8 cellular contexts compared by ENCODE assay signal in the genomic region with DNA sequence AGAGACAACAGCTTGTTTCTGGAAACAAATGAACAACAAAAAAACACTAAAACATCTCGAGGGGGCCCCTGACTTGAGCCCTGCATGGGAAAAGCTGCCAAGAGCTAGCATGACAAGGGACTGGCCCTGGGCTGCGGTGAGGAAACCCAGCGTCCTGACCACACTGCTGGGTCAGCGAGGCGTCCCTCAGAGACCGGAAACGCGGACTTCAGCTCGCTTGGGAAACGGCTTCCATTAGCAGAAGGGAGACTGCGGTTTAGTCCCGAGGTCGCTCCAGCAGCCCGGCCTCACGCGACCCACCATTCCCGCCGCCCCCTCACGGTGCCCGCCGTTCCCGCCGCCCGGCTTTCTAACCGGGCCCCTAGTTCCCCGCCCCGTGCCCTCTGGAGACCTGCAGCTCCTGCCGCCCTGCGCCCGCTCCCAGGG. TPM values are rescaled to one million over a fixed set of nuclear protein-coding genes. Genes with fewer than 3 reads are reported as not detected.
DNase-seq lines count a peak whose midpoint lies in the region; ATAC-seq, FAIRE-seq and TF ChIP-seq lines count a peak whose summit lies in the region.

No MANE protein-coding gene starts in this region.

- H3K9ac ChIP-seq in keratinocyte (ENCODE audit: control insufficient read depth, extremely low read depth, insufficient read depth, low read length): peak overlapping the region; percentile 91
- H3K9ac ChIP-seq in smooth muscle cell (ENCODE audit: low read depth): peak overlapping the region; percentile 98

- WGBS in smooth muscle cell (ENCODE audit: low lambda C conversion rate): 2% methylated on average over 27 of the region's 30 CpGs

- H3K4me3 Mint-ChIP-seq in chondrocyte (ENCODE audit: unreplicated experiment): peak overlapping the region; percentile 87

- dilution Hi-C loops in keratinocyte (cut with MboI; ENCODE audit: extremely low pct_ligation_motif_present, low sequenced_read_pairs): no loop called here

- peak overlapping the region; percentile 99 for H3K27ac Mint-ChIP-seq in chondrocyte (ENCODE audit: unreplicated experiment)

- peak overlapping the region; percentile 70 to 88 (median 74) for H3K4me3 ChIP-seq in keratinocyte (ENCODE audit: control insufficient read depth in 2 of 3, extremely low read depth in 1 of 3, insufficient read depth in 2 of 3, low read depth in 1 of 3, low read length in 3 of 3)
- H3K4me3 ChIP-seq in smooth muscle cell: peak overlapping the region; percentile 72

- no peaks in the 10 kb centered on the region for H3K9me1 ChIP-seq in keratinocyte (ENCODE audit: control insufficient read depth, extremely low read depth, insufficient read depth, low read length)

- H3K27me3 Mint-ChIP-seq in chondrocyte (ENCODE audit: low read depth): no peaks in the 10 kb centered on the region

- H3K4me2 ChIP-seq in keratinocyte (ENCODE audit: control insufficient read depth, extremely low read depth, insufficient read depth, low read depth, low read length) (peak overlapping the region; percentile 94), smooth muscle cell (peak overlapping the region; percentile 90)

- TF ChIP-seq CTCF in chondrocyte (IDR thresholded peaks at IDR 0.05) (no peak), keratinocyte (optimal IDR thresholded peaks at IDR 0.05 in 1 of 3, IDR thresholded peaks at IDR 0.05 in 1 of 3, conservative IDR thresholded peaks at IDR 0.05 in 1 of 3; ENCODE audit: extremely low read depth in 1 of 3, insufficient read depth in 2 of 3, low read length in 3 of 3) (no peak), smooth muscle cell (IDR thresholded peaks at IDR 0.05; ENCODE audit: borderline replicate concordance, insufficient read depth, poor library complexity, severe bottlenecking) (no peak)

- no peaks in the 10 kb centered on the region for H3K36me3 ChIP-seq in keratinocyte (ENCODE audit: control insufficient read depth in 2 of 2, extremely low read depth in 1 of 2, insufficient read depth in 2 of 2, low read length in 2 of 2)
- H3K36me3 ChIP-seq in smooth muscle cell (ENCODE audit: low read depth): no peaks in the 10 kb centered on the region

- H2AFZ ChIP-seq in keratinocyte (ENCODE audit: control insufficient read depth, low read length) (peak overlapping the region; percentile 60), smooth muscle cell (ENCODE audit: low read depth) (peak overlapping the region; percentile 85)

- H3K9me3 ChIP-seq in keratinocyte (ENCODE audit: control insufficient read depth, low read depth, low read length) (no peaks in the 10 kb centered on the region), smooth muscle cell (replicated peaks; ENCODE audit: low read depth) (no peaks in the 10 kb centered on the region)

- no peaks in the 10 kb centered on the region for H4K20me1 ChIP-seq in keratinocyte (ENCODE audit: control insufficient read depth, extremely low read depth, insufficient read depth, low read length)
- H4K20me1 ChIP-seq in smooth muscle cell (ENCODE audit: low read depth): no peaks in the 10 kb centered on the region

- H3K9me3 Mint-ChIP-seq in chondrocyte (ENCODE audit: low read depth): no peaks in the 10 kb centered on the region

- no peak for FAIRE-seq in keratinocyte (lab: Jason Lieb, UNC)

- H3K36me3 Mint-ChIP-seq in chondrocyte (ENCODE audit: low read depth): no peaks in the 10 kb centered on the region

- H3K79me2 ChIP-seq in keratinocyte (ENCODE audit: control insufficient read depth, insufficient read depth, low read length): no peaks in the 10 kb centered on the region
- peaks cover 14% of the 10 kb centered on the region for H3K79me2 ChIP-seq in smooth muscle cell (ENCODE audit: low read depth)

- H3K4me1 Mint-ChIP-seq in chondrocyte (ENCODE audit: low read depth): peaks cover 34% of the 10 kb centered on the region

- no peaks in the 10 kb centered on the region for H3F3A ChIP-seq in smooth muscle cell (ENCODE audit: low read depth)

- peak; percentile 93 for DNase-seq in CD1c-positive myeloid dendritic cell (ENCODE audit: extremely low spot score)
- DNase-seq in SK-MEL-5 (ENCODE audit: low read depth, low spot score): peak; percentile 64
- DNase-seq in chondrocyte (ENCODE audit: low spot score): no peak
- DNase-seq in keratinocyte (ENCODE audit: low read depth, low spot score): no peak
- peak; percentile 82 for DNase-seq in smooth muscle cell (lab: John Stamatoyannopoulos, UW; ENCODE audit: unreplicated experiment)
- DNase-seq in NCI-H1092 treated with DMSO at 0.1 percent for 48 hours (lab: John Stamatoyannopoulos, UW): no peak

- H3K27me3 ChIP-seq in keratinocyte (ENCODE audit: control insufficient read depth, extremely low read depth, insufficient read depth, low read length) (no peaks in the 10 kb centered on the region), smooth muscle cell (ENCODE audit: low read depth) (no peaks in the 10 kb centered on the region)

- in situ Hi-C loops in SK-MEL-5 (cut with HindIII; ENCODE audit: low pct_unique_long_range_greater_than_20kb, low sequenced_read_pairs): no loop called here

- peaks cover 18% of the 10 kb centered on the region for H3K4me1 ChIP-seq in keratinocyte (ENCODE audit: control insufficient read depth, extremely low read depth, insufficient read depth, low read length)
- H3K4me1 ChIP-seq in smooth muscle cell (ENCODE audit: low read depth): peaks cover 13% of the 10 kb centered on the region

- peak; percentile 53 for ATAC-seq in GM18907 (IDR thresholded peaks at IDR 0.05; ENCODE audit: unreplicated experiment)
- peak; percentile 47 for ATAC-seq in HG03108 (IDR thresholded peaks at IDR 0.05; ENCODE audit: unreplicated experiment)

- H3K27ac ChIP-seq in keratinocyte (ENCODE audit: control insufficient read depth, insufficient read depth, low read length): peak overlapping the region; percentile 84
- H3K27ac ChIP-seq in smooth muscle cell (ENCODE audit: low read depth): peak overlapping the region; percentile 98

RNA-seq across cellular contexts. Expression of a gene that starts 0.6 kb away (rescaled TPM):
- total RNA-seq in SK-MEL-5 (2014; rRNA removed; shearing (Covaris generic)): 8.1 and 11.7 TPM in 2 replicates
- 2.1 and 4.2 TPM in 2 replicates for polyA plus RNA-seq in SK-MEL-5 (2015; cell fraction: cytosol; rRNA removed)
- polyA plus RNA-seq in SK-MEL-5 (2015; cell fraction: nucleus; rRNA removed): 3.4 and 23.2 TPM in 2 replicates
- total RNA-seq in chondrocyte: 5.5 to 8.3 TPM (median 7.3 TPM) in 3 replicates
- 0.80 to 1.5 TPM (median 0.90 TPM) in 3 replicates for polyA plus RNA-seq in keratinocyte
- 26.0 TPM for polyA plus RNA-seq in keratinocyte (2011; ENCODE audit: low read depth)
- 1.0 TPM in 2 replicates for polyA plus RNA-seq in keratinocyte (2011; cell fraction: cytosol; rRNA removed)
- 2.5 and 4.8 TPM in 2 replicates for polyA plus RNA-seq in keratinocyte (2011; cell fraction: nucleus; rRNA removed)
- polyA plus RNA-seq in keratinocyte (2012; ENCODE audit: low replicate concordance): 2.8 and 3.1 TPM in 2 replicates
- polyA minus RNA-seq in keratinocyte: 0.33 to 0.96 TPM in 2 of 3 replicates, not detected in the other
- polyA minus RNA-seq in keratinocyte (2011; cell fraction: cytosol; rRNA and poly(A)+ RNA removed): not detected
- polyA minus RNA-seq in keratinocyte (2011; cell fraction: nucleus; rRNA and poly(A)+ RNA removed): 0.53 and 2.2 TPM in 2 replicates
- 2.8 and 10.8 TPM in 2 replicates for total RNA-seq in smooth muscle cell
- polyA plus RNA-seq in smooth muscle cell: 3.8 and 8.1 TPM in 2 replicates

RNA-seq across cellular contexts. Expression of a gene that starts 0.8 kb away (rescaled TPM):
- 1.8 and 1.9 TPM in 2 replicates for total RNA-seq in SK-MEL-5 (2014; rRNA removed; shearing (Covaris generic))
- 2.1 and 6.5 TPM in 2 replicates for polyA plus RNA-seq in SK-MEL-5 (2015; cell fraction: cytosol; rRNA removed)
- polyA plus RNA-seq in SK-MEL-5 (2015; cell fraction: nucleus; rRNA removed): 4.7 and 7.5 TPM in 2 replicates
- total RNA-seq in chondrocyte: 4.9 to 6.7 TPM (median 5.0 TPM) in 3 replicates
- 3.7 to 6.5 TPM (median 5.5 TPM) in 3 replicates for polyA plus RNA-seq in keratinocyte
- polyA plus RNA-seq in keratinocyte (2011; ENCODE audit: low read depth): 7.6 TPM
- 4.6 and 8.2 TPM in 2 replicates for polyA plus RNA-seq in keratinocyte (2011; cell fraction: cytosol; rRNA removed)
- polyA plus RNA-seq in keratinocyte (2011; cell fraction: nucleus; rRNA removed): 8.1 and 9.2 TPM in 2 replicates
- polyA plus RNA-seq in keratinocyte (2012; ENCODE audit: low replicate concordance): 3.5 and 5.8 TPM in 2 replicates
- 0.26 to 2.7 TPM (median 2.6 TPM) in 3 replicates for polyA minus RNA-seq in keratinocyte
- 2.9 TPM for polyA minus RNA-seq in keratinocyte (2011; cell fraction: cytosol; rRNA and poly(A)+ RNA removed)
- 2.5 and 5.7 TPM in 2 replicates for polyA minus RNA-seq in keratinocyte (2011; cell fraction: nucleus; rRNA and poly(A)+ RNA removed)
- total RNA-seq in smooth muscle cell: 6.8 and 8.7 TPM in 2 replicates
- 2.0 and 3.3 TPM in 2 replicates for polyA plus RNA-seq in smooth muscle cell

Comparison
In these comparisons a context has a peak if more than half of its experiments do, and no peak if none do; other contexts are left out.
1. DNase-seq: peak in CD1c-positive myeloid dendritic cell (single experiment), SK-MEL-5 (single experiment) and smooth muscle cell (single experiment); none in chondrocyte (single experiment), keratinocyte (single experiment) and NCI-H1092 treated with DMSO at 0.1 percent for 48 hours (single experiment).